ENCODE assay signal across 9 cellular contexts in the genomic region with DNA sequence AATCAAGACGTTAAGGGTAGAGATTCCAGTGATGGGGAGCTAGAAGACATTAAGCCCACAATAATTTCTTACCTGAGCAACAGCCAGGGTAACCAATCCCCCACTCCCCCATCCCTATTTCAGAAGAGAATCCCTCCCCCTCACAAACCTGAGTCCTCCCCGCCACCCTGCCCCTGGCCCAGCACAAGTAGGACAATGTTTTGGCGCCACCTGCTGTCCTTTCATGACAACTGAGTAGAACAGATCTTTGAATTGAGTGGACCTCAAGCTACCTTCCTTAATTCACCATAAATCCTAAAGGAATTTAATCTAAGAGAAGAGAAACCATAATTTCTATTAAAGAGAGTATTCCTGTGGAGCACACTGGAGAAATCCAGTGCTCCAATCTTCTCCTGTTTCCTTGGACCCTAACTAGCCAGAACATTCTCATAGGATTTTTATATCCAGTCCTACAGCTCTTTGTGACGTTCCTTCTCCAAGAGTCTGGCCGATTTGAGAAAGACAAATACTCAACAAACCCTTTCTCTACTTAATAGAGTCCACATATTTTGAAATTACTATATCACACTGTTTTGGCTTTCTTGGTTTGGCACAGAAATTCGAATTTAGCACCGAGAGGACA. TPM values are rescaled to one million over a fixed set of nuclear protein-coding genes. Genes with fewer than 3 reads are reported as not detected.
DNase-seq lines count a peak whose midpoint lies in the region; ATAC-seq, FAIRE-seq and TF ChIP-seq lines count a peak whose summit lies in the region.
"Had no signal": no experiment of that assay in that cellular context is flagged by ENCODE, and none has a peak within 500 bp of the region (broad histone marks: within the 10 kb centered on the region; RNA-seq: fewer than 3 reads in every experiment).

No MANE protein-coding gene starts in this region.

- H3K4me1 ChIP-seq in ascending aorta (no peaks in the 10 kb centered on the region), hepatocyte (ENCODE audit: insufficient read depth) (peaks cover 58% of the 10 kb centered on the region)

- peaks cover 14% of the 10 kb centered on the region for H3K36me3 Mint-ChIP-seq in T-cell

- H3K4me3 ChIP-seq in ascending aorta (no peak overlapping the region), hepatocyte (no peak overlapping the region)

- H3K79me2 ChIP-seq in hepatocyte, result peaks cover 41% of the 10 kb centered on the region

- intact Hi-C loops in ascending aorta (cut with DNase I), result loop anchor here (1.0 kb wide), 1 partner anchor 61 kb away; no protein-coding TSS in a partner anchor

- FAIRE-seq in D721Med (lab: Jason Lieb, UNC) (no peak), HTR-8/SVneo (lab: Jason Lieb, UNC) (no peak)

- DNase-seq in D721Med (ENCODE audit: insufficient read length, low spot score) (peak; percentile 33), HTR-8/SVneo (ENCODE audit: insufficient read length, low spot score) (peak; percentile 48), T-cell (peak in 32 of 34 experiments; percentile 6 to 61 (median 41)), ascending aorta (ENCODE audit: low spot score in 2 of 2) (no peak), hepatocyte (ENCODE audit: low spot score) (peak; percentile 85)
- DNase-seq in stimulated activated CD4-positive, alpha-beta T cell treated with anti-CD3 and anti-CD28 coated beads, Interleukin-12 subunit alpha, Interleukin-12 subunit beta, amount 100 ng/mL, for 4 hours, result peak; percentile 55

- no peaks in the 10 kb centered on the region for H3K27me3 ChIP-seq in ascending aorta
- H3K27me3 ChIP-seq in hepatocyte, result no peaks in the 10 kb centered on the region

- H3K4me1 Mint-ChIP-seq in T-cell, result peaks cover 6 to 12% (median 12%) of the 10 kb centered on the region in 3 donors

- 53% methylated on average over 7 of the region's 7 CpGs for WGBS in hepatocyte (ENCODE audit: low lambda C conversion rate, missing lambda C conversion rate)

- ATAC-seq in T-cell (replicated peaks in 1 of 4) (peak in 1 of 4 experiments; percentile 52), HG03565 (IDR thresholded peaks at IDR 0.05; ENCODE audit: unreplicated experiment) (no peak), GM19397 (IDR thresholded peaks at IDR 0.05; ENCODE audit: unreplicated experiment) (no peak)

- H3K27ac Mint-ChIP-seq in T-cell, result no peak overlapping the region
- H3K27ac Mint-ChIP-seq: activated naive CD4-positive, alpha-beta T cell treated with anti-CD3 and anti-CD28 coated beads, Interleukin-2, amount 50 U/mL, for 24 hours had no signal

- POLR2A ChIA-PET in T-cell (lab: Charles Lee), result no interaction called here

- H3K27me3 Mint-ChIP-seq in T-cell, result no peaks in the 10 kb centered on the region
- H3K27me3 Mint-ChIP-seq: activated naive CD4-positive, alpha-beta T cell treated with anti-CD3 and anti-CD28 coated beads, Interleukin-2, amount 50 U/mL, for 24 hours had no signal

- CTCF ChIA-PET in T-cell (lab: Charles Lee), result interaction anchor here (0.6 to 3.1 kb wide), 17 partner anchors 12 to 1674 kb away, joined by 3 to 12 read pairs (median 4); no protein-coding TSS in a partner anchor

- H3K9me2 ChIP-seq in hepatocyte (replicated peaks; ENCODE audit: insufficient read depth), result no peaks in the 10 kb centered on the region

- H3K9me3 ChIP-seq in ascending aorta (no peaks in the 10 kb centered on the region), hepatocyte (ENCODE audit: low read depth) (no peaks in the 10 kb centered on the region)

- no peak overlapping the region for H2AFZ ChIP-seq in hepatocyte

- H3K27ac ChIP-seq in ascending aorta (no peak overlapping the region), hepatocyte (no peak overlapping the region)

- H3K36me3 ChIP-seq in ascending aorta, result no peaks in the 10 kb centered on the region
- H3K36me3 ChIP-seq in hepatocyte (replicated peaks; ENCODE audit: insufficient read depth, low read depth), result no peaks in the 10 kb centered on the region

- peak; percentile 79 for TF ChIP-seq CTCF in D721Med (IDR thresholded peaks at IDR 0.05; ENCODE audit: insufficient read depth, missing control alignments)
- TF ChIP-seq CTCF in ascending aorta (IDR thresholded peaks at IDR 0.05), result peak; percentile 38 to 79 (median 62)
- peak; percentile 83 for TF ChIP-seq CTCF in hepatocyte (IDR thresholded peaks at IDR 0.05; ENCODE audit: poor library complexity)

- H3K9me3 Mint-ChIP-seq in T-cell, result no peaks in the 10 kb centered on the region
- H3K9me3 Mint-ChIP-seq: activated naive CD4-positive, alpha-beta T cell treated with anti-CD3 and anti-CD28 coated beads, Interleukin-2, amount 50 U/mL, for 24 hours had no signal

- no peak overlapping the region for H3K4me3 Mint-ChIP-seq in T-cell
- H3K4me3 Mint-ChIP-seq: activated naive CD4-positive, alpha-beta T cell treated with anti-CD3 and anti-CD28 coated beads, Interleukin-2, amount 50 U/mL, for 24 hours had no signal

- no peak overlapping the region for H3K4me2 ChIP-seq in hepatocyte

- no peaks in the 10 kb centered on the region for H4K20me1 ChIP-seq in hepatocyte (ENCODE audit: insufficient read depth, poor library complexity, severe bottlenecking)

RNA-seq across cellular contexts. Expression of a gene that starts 41.1 kb away (rescaled TPM):
- total RNA-seq in T-cell (10 to 100 TPM; 17.3 to 21.1 (median 18.2) TPM), ascending aorta (21.6 TPM), hepatocyte (27.8 and 28.2 TPM in 2 replicates)
- 18.1 and 18.2 TPM in 2 replicates for polyA plus RNA-seq in hepatocyte

RNA-seq across cellular contexts. Expression of a gene that starts 50.3 kb away (rescaled TPM):
- total RNA-seq in T-cell (1 to 10 TPM in 3 of 5 donors, under 1 TPM in 2; 0.54 to 8.7 (median 5.1) TPM), ascending aorta (14.2 TPM), hepatocyte (1.4 and 1.5 TPM in 2 replicates)
- 0.80 and 1.1 TPM in 2 replicates for polyA plus RNA-seq in hepatocyte

RNA-seq across cellular contexts. Expression of a gene that starts 57.2 kb away (rescaled TPM):
- total RNA-seq in T-cell, result 10 to 100 TPM; 49.2 to 89.5 (median 83.2) TPM
- 49.4 TPM for total RNA-seq in ascending aorta
- 25.8 and 34.0 TPM in 2 replicates for total RNA-seq in hepatocyte
- 49.4 and 50.8 TPM in 2 replicates for polyA plus RNA-seq in hepatocyte

RNA-seq across cellular contexts. Expression of a gene that starts 58.5 kb away (rescaled TPM):
- total RNA-seq in T-cell (100 to 1,000 TPM in 3 of 5 donors, 10 to 100 TPM in 2; 85.2 to 131 (median 109) TPM), ascending aorta (83.5 TPM), hepatocyte (89.1 and 93.3 TPM in 2 replicates)
- 81.0 and 90.7 TPM in 2 replicates for polyA plus RNA-seq in hepatocyte

RNA-seq across cellular contexts. Expression of a gene that starts 58.8 kb away (rescaled TPM):
- total RNA-seq in T-cell, result under 1 TPM in 2 of 5 donors, not detected in 3; 0.12 to 0.28 TPM
- not detected for total RNA-seq in ascending aorta
- 23.0 and 23.1 TPM in 2 replicates for total RNA-seq in hepatocyte
- 27.7 and 36.3 TPM in 2 replicates for polyA plus RNA-seq in hepatocyte

Comparison
In these comparisons a context has a peak if more than half of its experiments do, and no peak if none do; other contexts are left out.
1. DNase-seq: peak in D721Med (single experiment), HTR-8/SVneo (single experiment), T-cell (32 of 34), hepatocyte (single experiment) and stimulated activated CD4-positive, alpha-beta T cell treated with anti-CD3 and anti-CD28 coated beads, Interleukin-12 subunit alpha, Interleukin-12 subunit beta, amount 100 ng/mL, for 4 hours (single experiment); none in ascending aorta (0 of 2).
2. Peak in every context shown above with its lines, with median percentiles within 50 percentile points of each other: CTCF ChIP-seq.